ENCODE assay signal across 1 cellular context in the genomic region with DNA sequence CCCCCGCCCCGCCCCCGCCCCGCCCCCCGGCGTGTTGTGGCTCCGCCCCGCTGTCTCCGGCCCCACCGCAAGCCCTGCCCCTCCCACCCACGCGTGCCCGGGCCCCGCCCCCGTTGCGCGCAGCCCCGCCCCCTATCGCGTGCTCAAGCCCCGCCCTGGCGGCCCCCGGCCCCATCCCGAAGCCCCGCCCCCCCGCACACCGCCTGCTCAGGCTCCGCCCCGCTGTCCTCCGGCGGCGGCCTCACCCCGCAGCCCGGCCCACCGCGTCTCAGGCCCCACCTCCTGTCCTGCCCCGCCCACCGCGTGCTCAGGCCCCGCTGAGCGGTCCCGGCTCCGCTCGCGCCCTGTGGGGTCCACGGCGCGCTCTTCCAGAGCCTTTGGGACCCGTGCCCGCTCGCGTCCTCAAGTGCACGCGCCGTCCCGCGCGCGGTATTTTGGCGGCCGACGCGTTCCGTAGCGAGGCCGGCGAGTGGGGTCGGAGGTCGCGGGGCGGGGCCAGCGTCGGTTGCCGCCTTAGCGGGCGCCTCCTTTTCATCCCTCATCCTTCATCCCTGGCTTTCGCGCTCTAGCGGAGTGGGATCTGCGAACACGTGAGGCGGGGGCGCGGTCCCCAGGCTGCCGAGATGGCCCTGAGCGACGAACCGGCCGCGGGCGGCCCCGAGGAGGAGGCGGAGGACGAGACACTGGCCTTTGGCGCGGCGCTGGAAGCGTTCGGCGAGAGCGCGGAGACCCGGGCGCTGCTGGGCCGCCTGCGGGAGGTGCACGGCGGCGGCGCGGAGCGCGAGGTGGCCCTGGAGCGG.
A peak's percentile ranks its signal among the peaks of the same experiment; 100 is the strongest.
TF ChIP-seq lines count a peak whose summit lies in the region.

A gene (plus strand): TSS at position 495 of the 800 bp plus-strand sequence. CDS start 129 bp downstream, at position 624.

TF ChIP-seq in HepG2, 621 proteins besides CTCF, POLR2A, EP300 and RAD21 (continued from another document and continues in another):
- TF ChIP-seq, protein P1, sequence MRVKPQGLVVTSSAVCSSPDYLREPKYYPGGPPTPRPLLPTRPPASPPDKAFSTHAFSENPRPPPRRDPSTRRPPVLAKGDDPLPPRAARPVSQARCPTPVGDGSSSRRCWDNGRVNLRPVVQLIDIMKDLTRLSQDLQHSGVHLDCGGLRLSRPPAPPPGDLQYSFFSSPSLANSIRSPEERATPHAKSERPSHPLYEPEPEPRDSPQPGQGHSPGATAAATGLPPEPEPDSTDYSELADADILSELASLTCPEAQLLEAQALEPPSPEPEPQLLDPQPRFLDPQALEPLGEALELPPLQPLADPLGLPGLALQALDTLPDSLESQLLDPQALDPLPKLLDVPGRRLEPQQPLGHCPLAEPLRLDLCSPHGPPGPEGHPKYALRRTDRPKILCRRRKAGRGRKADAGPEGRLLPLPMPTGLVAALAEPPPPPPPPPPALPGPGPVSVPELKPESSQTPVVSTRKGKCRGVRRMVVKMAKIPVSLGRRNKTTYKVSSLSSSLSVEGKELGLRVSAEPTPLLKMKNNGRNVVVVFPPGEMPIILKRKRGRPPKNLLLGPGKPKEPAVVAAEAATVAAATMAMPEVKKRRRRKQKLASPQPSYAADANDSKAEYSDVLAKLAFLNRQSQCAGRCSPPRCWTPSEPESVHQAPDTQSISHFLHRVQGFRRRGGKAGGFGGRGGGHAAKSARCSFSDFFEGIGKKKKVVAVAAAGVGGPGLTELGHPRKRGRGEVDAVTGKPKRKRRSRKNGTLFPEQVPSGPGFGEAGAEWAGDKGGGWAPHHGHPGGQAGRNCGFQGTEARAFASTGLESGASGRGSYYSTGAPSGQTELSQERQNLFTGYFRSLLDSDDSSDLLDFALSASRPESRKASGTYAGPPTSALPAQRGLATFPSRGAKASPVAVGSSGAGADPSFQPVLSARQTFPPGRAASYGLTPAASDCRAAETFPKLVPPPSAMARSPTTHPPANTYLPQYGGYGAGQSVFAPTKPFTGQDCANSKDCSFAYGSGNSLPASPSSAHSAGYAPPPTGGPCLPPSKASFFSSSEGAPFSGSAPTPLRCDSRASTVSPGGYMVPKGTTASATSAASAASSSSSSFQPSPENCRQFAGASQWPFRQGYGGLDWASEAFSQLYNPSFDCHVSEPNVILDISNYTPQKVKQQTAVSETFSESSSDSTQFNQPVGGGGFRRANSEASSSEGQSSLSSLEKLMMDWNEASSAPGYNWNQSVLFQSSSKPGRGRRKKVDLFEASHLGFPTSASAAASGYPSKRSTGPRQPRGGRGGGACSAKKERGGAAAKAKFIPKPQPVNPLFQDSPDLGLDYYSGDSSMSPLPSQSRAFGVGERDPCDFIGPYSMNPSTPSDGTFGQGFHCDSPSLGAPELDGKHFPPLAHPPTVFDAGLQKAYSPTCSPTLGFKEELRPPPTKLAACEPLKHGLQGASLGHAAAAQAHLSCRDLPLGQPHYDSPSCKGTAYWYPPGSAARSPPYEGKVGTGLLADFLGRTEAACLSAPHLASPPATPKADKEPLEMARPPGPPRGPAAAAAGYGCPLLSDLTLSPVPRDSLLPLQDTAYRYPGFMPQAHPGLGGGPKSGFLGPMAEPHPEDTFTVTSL (CRISPR knock-in tag; IDR thresholded peaks at IDR 0.05; ENCODE audit: borderline replicate concordance): no peak
- TF ChIP-seq TMF1 (CRISPR knock-in tag; IDR thresholded peaks at IDR 0.05; ENCODE audit: low read depth) (0 out of 2 replicates have a peak, but pooled peaks have one; percentile 11), EHMT2 (IDR thresholded peaks at IDR 0.05; ENCODE audit: borderline replicate concordance, low read depth, low read length) (no peak), ZMYM2 (CRISPR knock-in tag; IDR thresholded peaks at IDR 0.05) (peak; percentile 69; the same call in 1 of the 2 replicates), MAF1 (CRISPR knock-in tag; IDR thresholded peaks at IDR 0.05; ENCODE audit: borderline replicate concordance) (peak; percentile 74; the same call in 1 of the 2 replicates), RAD51 (IDR thresholded peaks at IDR 0.05; ENCODE audit: borderline replicate concordance) (no peak), FOXJ3 (CRISPR knock-in tag; IDR thresholded peaks at IDR 0.05; ENCODE audit: borderline replicate concordance) (no peak), ZNF33B (CRISPR knock-in tag; IDR thresholded peaks at IDR 0.05) (no peak; the same call in 1 of the 2 replicates), TGIF2 (CRISPR knock-in tag; IDR thresholded peaks at IDR 0.05) (peak; percentile 84), ZNF616 (CRISPR knock-in tag; IDR thresholded peaks at IDR 0.05; ENCODE audit: low read depth) (no peak; the same call in 1 of the 2 replicates), TBX2 (CRISPR knock-in tag; IDR thresholded peaks at IDR 0.05; ENCODE audit: borderline replicate concordance) (peak; percentile 94), ZNF619 (CRISPR knock-in tag; IDR thresholded peaks at IDR 0.05) (peak; percentile 95; the same call in 1 of the 2 replicates), TCF12 (IDR thresholded peaks at IDR 0.05) (no peak), TCF12 (CRISPR knock-in tag; IDR thresholded peaks at IDR 0.05) (no peak), RBM39 (IDR thresholded peaks at IDR 0.05; ENCODE audit: low read depth, low read length, poor library complexity, severe bottlenecking) (peak; percentile 73), ZKSCAN5 (CRISPR knock-in tag; IDR thresholded peaks at IDR 0.05) (no peak), ZNF510 (CRISPR knock-in tag; IDR thresholded peaks at IDR 0.05; ENCODE audit: low read depth) (peak; percentile 72; the same call in 1 of the 2 replicates), PHB2 (IDR thresholded peaks at IDR 0.05; ENCODE audit: partially characterized antibody) (no peak), YEATS2 (CRISPR knock-in tag; IDR thresholded peaks at IDR 0.05; ENCODE audit: borderline replicate concordance) (peak; percentile 85), ZNF12 (CRISPR knock-in tag; IDR thresholded peaks at IDR 0.05) (0 out of 2 replicates have a peak, but pooled peaks have one; percentile 22), NFYB (CRISPR knock-in tag; IDR thresholded peaks at IDR 0.05) (0 out of 2 replicates have a peak, but pooled peaks have one; percentile 33), GATAD1 (CRISPR knock-in tag; IDR thresholded peaks at IDR 0.05) (peak; percentile 93), GFI1 (CRISPR knock-in tag; IDR thresholded peaks at IDR 0.05; ENCODE audit: borderline replicate concordance) (peak; percentile 71), SRSF9 (IDR thresholded peaks at IDR 0.05; ENCODE audit: borderline replicate concordance, insufficient read depth, low read depth, low read length, poor library complexity, severe bottlenecking) (no peak), ZNF3 (CRISPR knock-in tag; IDR thresholded peaks at IDR 0.05) (no peak; the same call in 1 of the 2 replicates), NPAS2 (CRISPR knock-in tag; IDR thresholded peaks at IDR 0.05; ENCODE audit: borderline replicate concordance) (no peak), ZNF605 (CRISPR knock-in tag; IDR thresholded peaks at IDR 0.05) (peak; percentile 92), ZNF350 (CRISPR knock-in tag; IDR thresholded peaks at IDR 0.05; ENCODE audit: borderline replicate concordance, low read depth) (peak; percentile 84), NFRKB (IDR thresholded peaks at IDR 0.05) (no peak), HMG20A (CRISPR knock-in tag; IDR thresholded peaks at IDR 0.05; ENCODE audit: borderline replicate concordance) (no peak), RXRA (CRISPR knock-in tag; IDR thresholded peaks at IDR 0.05) (peak; percentile 91), NCOA2 (CRISPR knock-in tag; IDR thresholded peaks at IDR 0.05) (no peak), TEAD2 (CRISPR knock-in tag; IDR thresholded peaks at IDR 0.05) (peak; percentile 85), SIX1 (CRISPR knock-in tag; IDR thresholded peaks at IDR 0.05; ENCODE audit: borderline replicate concordance) (no peak), ZNF292 (CRISPR knock-in tag; IDR thresholded peaks at IDR 0.05; ENCODE audit: borderline replicate concordance, low read depth) (no peak), ZFP90 (CRISPR knock-in tag; IDR thresholded peaks at IDR 0.05; ENCODE audit: borderline replicate concordance) (peak; percentile 72; the same call in 1 of the 2 replicates)
- TF ChIP-seq, protein P2, sequence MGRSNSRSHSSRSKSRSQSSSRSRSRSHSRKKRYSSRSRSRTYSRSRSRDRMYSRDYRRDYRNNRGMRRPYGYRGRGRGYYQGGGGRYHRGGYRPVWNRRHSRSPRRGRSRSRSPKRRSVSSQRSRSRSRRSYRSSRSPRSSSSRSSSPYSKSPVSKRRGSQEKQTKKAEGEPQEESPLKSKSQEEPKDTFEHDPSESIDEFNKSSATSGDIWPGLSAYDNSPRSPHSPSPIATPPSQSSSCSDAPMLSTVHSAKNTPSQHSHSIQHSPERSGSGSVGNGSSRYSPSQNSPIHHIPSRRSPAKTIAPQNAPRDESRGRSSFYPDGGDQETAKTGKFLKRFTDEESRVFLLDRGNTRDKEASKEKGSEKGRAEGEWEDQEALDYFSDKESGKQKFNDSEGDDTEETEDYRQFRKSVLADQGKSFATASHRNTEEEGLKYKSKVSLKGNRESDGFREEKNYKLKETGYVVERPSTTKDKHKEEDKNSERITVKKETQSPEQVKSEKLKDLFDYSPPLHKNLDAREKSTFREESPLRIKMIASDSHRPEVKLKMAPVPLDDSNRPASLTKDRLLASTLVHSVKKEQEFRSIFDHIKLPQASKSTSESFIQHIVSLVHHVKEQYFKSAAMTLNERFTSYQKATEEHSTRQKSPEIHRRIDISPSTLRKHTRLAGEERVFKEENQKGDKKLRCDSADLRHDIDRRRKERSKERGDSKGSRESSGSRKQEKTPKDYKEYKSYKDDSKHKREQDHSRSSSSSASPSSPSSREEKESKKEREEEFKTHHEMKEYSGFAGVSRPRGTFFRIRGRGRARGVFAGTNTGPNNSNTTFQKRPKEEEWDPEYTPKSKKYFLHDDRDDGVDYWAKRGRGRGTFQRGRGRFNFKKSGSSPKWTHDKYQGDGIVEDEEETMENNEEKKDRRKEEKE (IDR thresholded peaks at IDR 0.05): no peak
- TF ChIP-seq, protein P3, sequence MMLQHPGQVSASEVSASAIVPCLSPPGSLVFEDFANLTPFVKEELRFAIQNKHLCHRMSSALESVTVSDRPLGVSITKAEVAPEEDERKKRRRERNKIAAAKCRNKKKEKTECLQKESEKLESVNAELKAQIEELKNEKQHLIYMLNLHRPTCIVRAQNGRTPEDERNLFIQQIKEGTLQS (CRISPR knock-in tag; IDR thresholded peaks at IDR 0.05): no peak
- TF ChIP-seq, protein P4, sequence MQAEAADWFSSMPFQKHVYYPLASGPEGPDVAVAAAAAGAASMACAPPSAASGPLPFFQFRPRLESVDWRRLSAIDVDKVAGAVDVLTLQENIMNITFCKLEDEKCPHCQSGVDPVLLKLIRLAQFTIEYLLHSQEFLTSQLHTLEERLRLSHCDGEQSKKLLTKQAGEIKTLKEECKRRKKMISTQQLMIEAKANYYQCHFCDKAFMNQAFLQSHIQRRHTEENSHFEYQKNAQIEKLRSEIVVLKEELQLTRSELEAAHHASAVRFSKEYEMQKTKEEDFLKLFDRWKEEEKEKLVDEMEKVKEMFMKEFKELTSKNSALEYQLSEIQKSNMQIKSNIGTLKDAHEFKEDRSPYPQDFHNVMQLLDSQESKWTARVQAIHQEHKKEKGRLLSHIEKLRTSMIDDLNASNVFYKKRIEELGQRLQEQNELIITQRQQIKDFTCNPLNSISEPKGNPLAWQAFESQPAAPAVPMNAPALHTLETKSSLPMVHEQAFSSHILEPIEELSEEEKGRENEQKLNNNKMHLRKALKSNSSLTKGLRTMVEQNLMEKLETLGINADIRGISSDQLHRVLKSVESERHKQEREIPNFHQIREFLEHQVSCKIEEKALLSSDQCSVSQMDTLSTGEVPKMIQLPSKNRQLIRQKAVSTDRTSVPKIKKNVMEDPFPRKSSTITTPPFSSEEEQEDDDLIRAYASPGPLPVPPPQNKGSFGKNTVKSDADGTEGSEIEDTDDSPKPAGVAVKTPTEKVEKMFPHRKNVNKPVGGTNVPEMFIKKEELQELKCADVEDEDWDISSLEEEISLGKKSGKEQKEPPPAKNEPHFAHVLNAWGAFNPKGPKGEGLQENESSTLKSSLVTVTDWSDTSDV (CRISPR knock-in tag; IDR thresholded peaks at IDR 0.05): no peak; the same call in 1 of the 2 replicates
- TF ChIP-seq, protein P5, sequence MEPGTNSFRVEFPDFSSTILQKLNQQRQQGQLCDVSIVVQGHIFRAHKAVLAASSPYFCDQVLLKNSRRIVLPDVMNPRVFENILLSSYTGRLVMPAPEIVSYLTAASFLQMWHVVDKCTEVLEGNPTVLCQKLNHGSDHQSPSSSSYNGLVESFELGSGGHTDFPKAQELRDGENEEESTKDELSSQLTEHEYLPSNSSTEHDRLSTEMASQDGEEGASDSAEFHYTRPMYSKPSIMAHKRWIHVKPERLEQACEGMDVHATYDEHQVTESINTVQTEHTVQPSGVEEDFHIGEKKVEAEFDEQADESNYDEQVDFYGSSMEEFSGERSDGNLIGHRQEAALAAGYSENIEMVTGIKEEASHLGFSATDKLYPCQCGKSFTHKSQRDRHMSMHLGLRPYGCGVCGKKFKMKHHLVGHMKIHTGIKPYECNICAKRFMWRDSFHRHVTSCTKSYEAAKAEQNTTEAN (CRISPR knock-in tag; conservative IDR thresholded peaks at IDR 0.05): no peak; the same call in 1 of the 2 replicates
- TF ChIP-seq, protein P6, sequence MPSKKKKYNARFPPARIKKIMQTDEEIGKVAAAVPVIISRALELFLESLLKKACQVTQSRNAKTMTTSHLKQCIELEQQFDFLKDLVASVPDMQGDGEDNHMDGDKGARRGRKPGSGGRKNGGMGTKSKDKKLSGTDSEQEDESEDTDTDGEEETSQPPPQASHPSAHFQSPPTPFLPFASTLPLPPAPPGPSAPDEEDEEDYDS (CRISPR knock-in tag; IDR thresholded peaks at IDR 0.05): peak; percentile 66
- TF ChIP-seq, protein P7, sequence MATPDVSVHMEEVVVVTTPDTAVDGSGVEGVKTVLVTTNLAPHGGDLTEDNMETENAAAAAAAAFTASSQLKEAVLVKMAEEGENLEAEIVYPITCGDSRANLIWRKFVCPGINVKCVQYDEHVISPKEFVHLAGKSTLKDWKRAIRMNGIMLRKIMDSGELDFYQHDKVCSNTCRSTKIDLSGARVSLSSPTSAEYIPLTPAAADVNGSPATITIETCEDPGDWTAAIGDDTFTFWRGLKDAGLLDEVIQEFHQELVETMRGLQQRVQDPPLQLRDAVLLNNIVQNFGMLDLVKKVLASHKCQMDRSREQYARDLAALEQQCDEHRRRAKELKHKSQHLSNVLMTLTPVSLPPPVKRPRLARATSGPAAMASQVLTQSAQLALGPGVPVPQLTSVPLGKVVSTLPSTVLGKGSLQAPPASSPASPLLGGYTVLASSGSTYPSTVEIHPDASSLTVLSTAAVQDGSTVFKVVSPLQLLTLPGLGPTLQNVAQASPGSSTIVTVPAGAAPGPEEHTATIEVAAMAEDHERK (CRISPR knock-in tag; IDR thresholded peaks at IDR 0.05; ENCODE audit: low read depth): 0 out of 2 replicates have a peak, but pooled peaks have one; percentile 69
- TF ChIP-seq, protein P8, sequence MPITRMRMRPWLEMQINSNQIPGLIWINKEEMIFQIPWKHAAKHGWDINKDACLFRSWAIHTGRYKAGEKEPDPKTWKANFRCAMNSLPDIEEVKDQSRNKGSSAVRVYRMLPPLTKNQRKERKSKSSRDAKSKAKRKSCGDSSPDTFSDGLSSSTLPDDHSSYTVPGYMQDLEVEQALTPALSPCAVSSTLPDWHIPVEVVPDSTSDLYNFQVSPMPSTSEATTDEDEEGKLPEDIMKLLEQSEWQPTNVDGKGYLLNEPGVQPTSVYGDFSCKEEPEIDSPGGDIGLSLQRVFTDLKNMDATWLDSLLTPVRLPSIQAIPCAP (CRISPR knock-in tag; IDR thresholded peaks at IDR 0.05; ENCODE audit: low read depth): 0 out of 2 replicates have a peak, but pooled peaks have one; percentile 58
